Comparison of ENCODE assay signal across 9 cellular contexts in the genomic region with DNA sequence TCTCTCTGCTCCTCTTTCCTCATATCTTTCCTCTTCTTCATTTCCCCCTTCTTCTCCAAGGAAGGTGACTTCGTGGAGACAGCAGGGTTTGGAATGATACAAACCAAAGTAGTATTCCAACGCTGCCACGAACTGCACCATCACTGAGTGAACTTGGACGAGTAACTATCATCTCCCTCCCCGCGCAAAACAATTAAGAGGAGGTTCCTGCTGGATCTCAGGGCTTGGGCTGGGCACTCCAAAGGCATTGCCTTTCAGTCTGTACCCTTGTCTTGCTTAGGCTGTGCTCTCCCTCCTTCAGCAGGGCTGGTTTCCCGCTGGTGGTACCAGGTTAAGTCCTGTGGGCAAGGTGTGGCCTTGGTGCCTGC. TPM values are rescaled to one million over a fixed set of nuclear protein-coding genes. Genes with fewer than 3 reads are reported as not detected.
DNase-seq lines count a peak whose midpoint lies in the region; ATAC-seq, FAIRE-seq and TF ChIP-seq lines count a peak whose summit lies in the region.
"Had no signal": no experiment of that assay in that cellular context is flagged by ENCODE, and none has a peak within 500 bp of the region (broad histone marks: within the 10 kb centered on the region; RNA-seq: fewer than 3 reads in every experiment).

No MANE protein-coding gene starts in this region.

- no peak for FAIRE-seq in K562 (lab: Jason Lieb, UNC)
- FAIRE-seq: D721Med had no signal

- no peaks in the 10 kb centered on the region for H3K9me3 ChIP-seq in K562 (replicated peaks; ENCODE audit: control insufficient read depth, insufficient read depth, low read depth, low read length)
- no peaks in the 10 kb centered on the region for H3K9me3 ChIP-seq in transverse colon

- DNase-seq in activated naive CD4-positive, alpha-beta T cell treated with anti-CD3 and anti-CD28 coated beads for 36 hours, result no peak
- no peak for DNase-seq in activated naive CD4-positive, alpha-beta T cell treated with anti-CD3 and anti-CD28 coated beads, Interleukin-2, amount 50 U/mL, for 16 hours
- DNase-seq in K562 (ENCODE audit: extremely low read depth in 1 of 4, low spot score in 3 of 4), result no peak
- DNase-seq in memory B cell (ENCODE audit: low spot score in 2 of 2), result no peak
- DNase-seq in transverse colon, result no peak
- no peak for DNase-seq in NCI-H748 (lab: John Stamatoyannopoulos, UW; ENCODE audit: unreplicated experiment)
- DNase-seq in occipital lobe (lab: John Stamatoyannopoulos, UW), result no peak
- no peak for DNase-seq in activated gamma-delta T cell treated with Interleukin-2 at 50 U/mL for 16 hours

- H3K36me3 Mint-ChIP-seq in activated naive CD4-positive, alpha-beta T cell treated with anti-CD3 and anti-CD28 coated beads for 36 hours (ENCODE audit: low read depth), result no peaks in the 10 kb centered on the region
- no peaks in the 10 kb centered on the region for H3K36me3 Mint-ChIP-seq in memory B cell

- no peaks in the 10 kb centered on the region for H3K9me3 Mint-ChIP-seq in activated naive CD4-positive, alpha-beta T cell treated with anti-CD3 and anti-CD28 coated beads for 36 hours
- no peaks in the 10 kb centered on the region for H3K9me3 Mint-ChIP-seq in memory B cell

- no peak overlapping the region for H3K27ac Mint-ChIP-seq in activated naive CD4-positive, alpha-beta T cell treated with anti-CD3 and anti-CD28 coated beads for 36 hours
- H3K27ac Mint-ChIP-seq in memory B cell, result no peak overlapping the region

- in situ Hi-C loops in K562 (cut with MboI), result loop anchor here (25.0 kb wide), 1 partner anchor 345 kb away; no protein-coding TSS in a partner anchor
- in situ Hi-C loops in transverse colon (cut with MboI; ENCODE audit: low pct_ligation_motif_present in 1 of 4, low pct_unique_long_range_greater_than_20kb in 1 of 4, low sequenced_read_pairs in 3 of 4), result no loop called here

- peaks cover 13 to 17% of the 10 kb centered on the region in 2 experiments for H3K4me1 ChIP-seq in K562 (replicated peaks in 1 of 2; ENCODE audit: control insufficient read depth in 2 of 2, insufficient read depth in 2 of 2, low read length in 2 of 2)
- peaks cover 13 to 40% (median 37%) of the 10 kb centered on the region in 4 donors for H3K4me1 ChIP-seq in transverse colon

- H4K20me1 ChIP-seq in K562 (replicated peaks; ENCODE audit: control insufficient read depth, insufficient read depth, low read length), result peaks cover 6% of the 10 kb centered on the region; the same call in 1 of the 2 replicates

- 17% methylated on average over 6 of the region's 7 CpGs for WGBS in K562 (ENCODE audit: insufficient coverage, low coverage, missing lambda C conversion rate)
- WGBS in transverse colon (ENCODE audit: low coverage in 1 of 2), 2 donors, result 17 to 18% methylated on average over 1 to 7 of the region's 7 CpGs

- peak overlapping the region; percentile 86 for H3K4me3 Mint-ChIP-seq in activated naive CD4-positive, alpha-beta T cell treated with anti-CD3 and anti-CD28 coated beads for 36 hours
- peak overlapping the region; percentile 74 for H3K4me3 Mint-ChIP-seq in memory B cell

- H3K9me1 ChIP-seq in K562 (ENCODE audit: control insufficient read depth, insufficient read depth, low read length), result no peaks in the 10 kb centered on the region

- ATAC-seq in K562, result no peak
- no peak for ATAC-seq in memory B cell (ENCODE audit: low read depth)

- H3K4me2 ChIP-seq in K562 (ENCODE audit: insufficient read depth, low read length), result peak overlapping the region; percentile 87

- H3K27me3 ChIP-seq in K562 (ENCODE audit: control insufficient read depth in 2 of 2, insufficient read depth in 2 of 2, low read length in 2 of 2), result peaks cover 0 to 4% of the 10 kb centered on the region in 2 experiments; a peak in 1 of 5 replicates
- peaks cover 42% of the 10 kb centered on the region for H3K27me3 ChIP-seq in transverse colon

- intact Hi-C loops in activated naive CD4-positive, alpha-beta T cell treated with anti-CD3 and anti-CD28 coated beads for 36 hours (cut with micrococcal nuclease), result no loop called here
- intact Hi-C loops in K562 (cut with micrococcal nuclease) (no loop called here), transverse colon (cut with DNase I; ENCODE audit: low total_unique reads) (no loop called here)

- H3K4me3 ChIP-seq in K562, result peak overlapping the region; percentile 61
- peak overlapping the region in 3 of 4 donors; percentile 39 to 63 (median 48) for H3K4me3 ChIP-seq in transverse colon

- no peak for TF ChIP-seq CTCF in K562 (IDR thresholded peaks at IDR 0.05 in 2 of 3, conservative IDR thresholded peaks at IDR 0.05 in 1 of 3; ENCODE audit: insufficient read depth in 2 of 3, low read depth in 1 of 3, low read length in 3 of 3)
- no peak for TF ChIP-seq CTCF in transverse colon (IDR thresholded peaks at IDR 0.05)

- CTCF ChIA-PET in activated naive CD4-positive, alpha-beta T cell treated with anti-CD3 and anti-CD28 coated beads for 36 hours (lab: Charles Lee), result interaction anchor here (4.2 kb wide), 1 partner anchor 12 kb away, joined by 26 read pairs; no protein-coding TSS in a partner anchor
- CTCF ChIA-PET in K562 (lab: Yijun Ruan, JAX; ENCODE audit: low intra/inter-chr PET ratio), result no interaction called here

- TF ChIP-seq EP300 in K562 (IDR thresholded peaks at IDR 0.05; ENCODE audit: low read length), result no peak
- TF ChIP-seq EP300 in transverse colon (IDR thresholded peaks at IDR 0.05; ENCODE audit: low read depth), result no peak

- H3K27ac ChIP-seq in K562 (ENCODE audit: extremely low read depth, low read depth, low read length) (no peak overlapping the region), transverse colon (no peak overlapping the region)

- H3K27me3 Mint-ChIP-seq in activated naive CD4-positive, alpha-beta T cell treated with anti-CD3 and anti-CD28 coated beads for 36 hours (ENCODE audit: low read depth), result peaks cover 21% of the 10 kb centered on the region
- H3K27me3 Mint-ChIP-seq in memory B cell, result peaks cover 13% of the 10 kb centered on the region

- H3K4me1 Mint-ChIP-seq in activated naive CD4-positive, alpha-beta T cell treated with anti-CD3 and anti-CD28 coated beads for 36 hours (ENCODE audit: low read depth), result peaks cover 25% of the 10 kb centered on the region
- peaks cover 24% of the 10 kb centered on the region for H3K4me1 Mint-ChIP-seq in memory B cell

- BruUV-seq in K562 (replicated peaks; lab: Mats Ljungman, UMichigan), result no TSS peak

- peak overlapping the region; percentile 66 to 94; a peak in 3 of 4 replicates for H3K9ac ChIP-seq in K562 (ENCODE audit: insufficient read depth in 1 of 2, low read depth in 2 of 2, low read length in 2 of 2)

- POLR2A ChIA-PET in K562 (lab: Yijun Ruan, JAX), result no interaction called here

- no peak for TF ChIP-seq POLR2A in K562 (conservative IDR thresholded peaks at IDR 0.05)
- TF ChIP-seq POLR2A in transverse colon (IDR thresholded peaks at IDR 0.05), result no peak

- H3K79me2 ChIP-seq in K562 (ENCODE audit: control insufficient read depth, insufficient read depth, low read length), result peaks cover 19% of the 10 kb centered on the region

- peaks cover 2% of the 10 kb centered on the region; the same call in 2 of the 3 replicates for H3K36me3 ChIP-seq in K562 (ENCODE audit: control insufficient read depth, insufficient read depth, low read length)
- no peaks in the 10 kb centered on the region for H3K36me3 ChIP-seq in transverse colon

- peak overlapping the region; percentile 76 for H2AFZ ChIP-seq in K562 (ENCODE audit: low read depth, low read length)

- no peak for TF ChIP-seq RAD21 in K562 (CRISPR knock-in tag; conservative IDR thresholded peaks at IDR 0.05 in 1 of 2, IDR thresholded peaks at IDR 0.05 in 1 of 2)

RNA-seq across cellular contexts. Expression of gene PITX3, which starts 0.8 kb away (rescaled TPM):
- under 1 TPM in 1 of 2 experiments, not detected in 1; 0.14 TPM for total RNA-seq in activated naive CD4-positive, alpha-beta T cell treated with anti-CD3 and anti-CD28 coated beads for 36 hours
- total RNA-seq in K562 (2011; cell fraction: chromatin; rRNA removed; ENCODE audit: low replicate concordance), result not detected in 2 replicates
- 0.17 and 0.53 TPM in 2 replicates for total RNA-seq in K562 (2011; cell fraction: nucleolus; rRNA removed)
- total RNA-seq in K562 (2011; cell fraction: nucleoplasm; rRNA removed), result not detected in 2 replicates
- total RNA-seq in K562 (2014; rRNA removed) (0.37 and 0.95 TPM in 2 replicates), K562 (2014; rRNA removed; fragmentation: Illumina TruSeq; extraction: Trizol) (not detected in 2 replicates), K562 (2015; rRNA removed; fragmentation: Illumina TruSeq; extraction: Trizol) (not detected in 2 replicates), K562 (2021) (0.56 and 0.98 TPM in 2 replicates), transverse colon (not detected), occipital lobe (not detected)
- polyA plus RNA-seq in K562 (2011; rRNA removed) (not detected in 2 replicates), K562 (2014; fragmentation: Illumina TruSeq; extraction: Trizol) (0.11 TPM in 1 of 2 replicates, not detected in the other), K562 (2014; fragmentation: Nextera tagmentation; extraction: Ambion mirVana) (not detected), K562 (2014; rRNA removed) (0.30 and 0.32 TPM in 2 replicates)
- polyA plus RNA-seq in K562 (2011; cell fraction: cytosol; rRNA removed), result 0.12 and 0.60 TPM in 2 replicates
- polyA plus RNA-seq in K562 (2011; cell fraction: nucleus; rRNA removed), result 0.10 and 0.11 TPM in 2 replicates
- 0.07 TPM in 1 of 2 replicates, not detected in the other for polyA plus RNA-seq in K562 (2012)
- polyA minus RNA-seq in K562 (2011; rRNA and poly(A)+ RNA removed), result not detected in 2 replicates
- polyA minus RNA-seq in K562 (2011; cell fraction: cytosol; rRNA and poly(A)+ RNA removed), result not detected in 2 replicates
- polyA minus RNA-seq in K562 (2011; cell fraction: nucleus; rRNA and poly(A)+ RNA removed), result not detected in 2 replicates

RNA-seq across cellular contexts. Expression of gene GBF1, which starts 3.2 kb away (rescaled TPM):
- 10 to 100 TPM; 32.1 to 34.5 TPM for total RNA-seq in activated naive CD4-positive, alpha-beta T cell treated with anti-CD3 and anti-CD28 coated beads for 36 hours
- total RNA-seq in K562 (2011; cell fraction: chromatin; rRNA removed; ENCODE audit: low replicate concordance), result 75.4 and 122 TPM in 2 replicates
- total RNA-seq in K562 (2011; cell fraction: nucleolus; rRNA removed), result 51.5 and 52.9 TPM in 2 replicates
- 48.7 and 49.8 TPM in 2 replicates for total RNA-seq in K562 (2011; cell fraction: nucleoplasm; rRNA removed)
- 11.1 and 13.5 TPM in 2 replicates for total RNA-seq in K562 (2014; rRNA removed)
- total RNA-seq in K562 (2014; rRNA removed; fragmentation: Illumina TruSeq; extraction: Trizol), result 9.4 and 10.0 TPM in 2 replicates
- 10.3 and 11.4 TPM in 2 replicates for total RNA-seq in K562 (2015; rRNA removed; fragmentation: Illumina TruSeq; extraction: Trizol)
- 25.0 and 28.0 TPM in 2 replicates for total RNA-seq in K562 (2021)
- 8.7 and 19.9 TPM in 2 replicates for polyA plus RNA-seq in K562 (2011; rRNA removed)
- polyA plus RNA-seq in K562 (2011; cell fraction: cytosol; rRNA removed), result 8.4 and 10.0 TPM in 2 replicates
- polyA plus RNA-seq in K562 (2011; cell fraction: nucleus; rRNA removed), result 40.7 and 41.9 TPM in 2 replicates
- polyA plus RNA-seq in K562 (2012), result 19.5 and 27.2 TPM in 2 replicates
- polyA plus RNA-seq in K562 (2014; fragmentation: Illumina TruSeq; extraction: Trizol), result 21.4 and 22.8 TPM in 2 replicates
- polyA plus RNA-seq in K562 (2014; fragmentation: Nextera tagmentation; extraction: Ambion mirVana), result 1 to 10 TPM in 1 of 2 experiments, under 1 TPM in 1; 0.69 to 1.3 TPM
- 9.9 and 11.3 TPM in 2 replicates for polyA plus RNA-seq in K562 (2014; rRNA removed)
- polyA minus RNA-seq in K562 (2011; rRNA and poly(A)+ RNA removed), result 22.8 and 34.0 TPM in 2 replicates
- 24.3 and 30.0 TPM in 2 replicates for polyA minus RNA-seq in K562 (2011; cell fraction: cytosol; rRNA and poly(A)+ RNA removed)
- polyA minus RNA-seq in K562 (2011; cell fraction: nucleus; rRNA and poly(A)+ RNA removed), result 24.9 and 58.9 TPM in 2 replicates
- total RNA-seq in transverse colon, result 10 to 100 TPM; 60.5 to 97.6 (median 67.5) TPM
- total RNA-seq in occipital lobe, result 16.5 TPM

RNA-seq across cellular contexts. Expression of gene ELOVL3, which starts 16.0 kb away (rescaled TPM):
- total RNA-seq in activated naive CD4-positive, alpha-beta T cell treated with anti-CD3 and anti-CD28 coated beads for 36 hours, result not detected
- total RNA-seq in K562 (2011; cell fraction: chromatin; rRNA removed; ENCODE audit: low replicate concordance), result 0.32 and 1.4 TPM in 2 replicates
- total RNA-seq in K562 (2011; cell fraction: nucleolus; rRNA removed), result 1.5 and 1.6 TPM in 2 replicates
- 1.6 and 2.0 TPM in 2 replicates for total RNA-seq in K562 (2011; cell fraction: nucleoplasm; rRNA removed)
- 0.32 and 1.3 TPM in 2 replicates for total RNA-seq in K562 (2014; rRNA removed)
- 0.87 and 1.3 TPM in 2 replicates for total RNA-seq in K562 (2014; rRNA removed; fragmentation: Illumina TruSeq; extraction: Trizol)
- 0.75 and 0.87 TPM in 2 replicates for total RNA-seq in K562 (2015; rRNA removed; fragmentation: Illumina TruSeq; extraction: Trizol)
- total RNA-seq in K562 (2021), result 0.86 and 1.2 TPM in 2 replicates
- polyA plus RNA-seq in K562 (2011; rRNA removed), result 1.9 and 3.0 TPM in 2 replicates
- polyA plus RNA-seq in K562 (2011; cell fraction: cytosol; rRNA removed), result 2.1 and 2.9 TPM in 2 replicates
- 0.69 and 1.2 TPM in 2 replicates for polyA plus RNA-seq in K562 (2011; cell fraction: nucleus; rRNA removed)
- polyA plus RNA-seq in K562 (2012), result 0.47 and 0.51 TPM in 2 replicates
- 1.3 and 1.5 TPM in 2 replicates for polyA plus RNA-seq in K562 (2014; fragmentation: Illumina TruSeq; extraction: Trizol)
- polyA plus RNA-seq in K562 (2014; fragmentation: Nextera tagmentation; extraction: Ambion mirVana), result 1 to 10 TPM; 2.5 to 3.3 TPM
- polyA plus RNA-seq in K562 (2014; rRNA removed), result 0.86 and 1.3 TPM in 2 replicates
- 0.84 and 1.1 TPM in 2 replicates for polyA minus RNA-seq in K562 (2011; rRNA and poly(A)+ RNA removed)
- polyA minus RNA-seq in K562 (2011; cell fraction: cytosol; rRNA and poly(A)+ RNA removed), result not detected in 2 replicates
- 0.13 and 1.1 TPM in 2 replicates for polyA minus RNA-seq in K562 (2011; cell fraction: nucleus; rRNA and poly(A)+ RNA removed)
- not detected for total RNA-seq in transverse colon
- 0.16 TPM for total RNA-seq in occipital lobe
